Comparison of ENCODE assay signal across 10 cellular contexts in genomic region chr12:65826513-65827171, GRCh38. TPM values are rescaled to one million over a fixed set of nuclear protein-coding genes. Genes with fewer than 3 reads are reported as not detected.
DNase-seq lines count a peak whose midpoint lies in the region; ATAC-seq and TF ChIP-seq lines count a peak whose summit lies in the region.
"Had no signal": no experiment of that assay in that cellular context is flagged by ENCODE, and none has a peak within 500 bp of the region (broad histone marks: within the 10 kb centered on the region; RNA-seq: fewer than 3 reads in every experiment).

No MANE protein-coding gene starts in this region.

- H3K9me2 ChIP-seq in PC-9 (ENCODE audit: insufficient read depth), result no peaks in the 10 kb centered on the region

- ATAC-seq in activated T-helper 17 cell treated with anti-CD3 and anti-CD28 coated beads, Interleukin-2, amount 50 U/mL, for 72 hours (replicated peaks), result no peak
- ATAC-seq: gastrocnemius medialis had no signal

- no peaks in the 10 kb centered on the region for H3K36me3 Mint-ChIP-seq in activated T-helper 17 cell treated with anti-CD3 and anti-CD28 coated beads, Interleukin-2, amount 50 U/mL, for 72 hours (ENCODE audit: low read depth)

- H3K27ac ChIP-seq in PC-9, result peak overlapping the region; percentile 88
- no peak overlapping the region for H3K27ac ChIP-seq in esophagus squamous epithelium
- H3K27ac ChIP-seq in trophoblast cell (ENCODE audit: low read depth, low read length), result peak overlapping the region; percentile 85
- H3K27ac ChIP-seq: gastrocnemius medialis had no signal

- no peak overlapping the region for H4K8ac ChIP-seq in trophoblast cell (ENCODE audit: low read depth, low read length)

- WGBS in esophagus squamous epithelium, 2 donors, result 19 to 22% methylated on average over 13 of the region's 13 CpGs
- WGBS in trophoblast cell (ENCODE audit: extremely low coverage, insufficient coverage, insufficient read length), result no CpG with 5 or more reads among the region's 13 CpGs

- H3F3A ChIP-seq in PC-9 (ENCODE audit: insufficient read depth, low read depth), result peaks cover 31% of the 10 kb centered on the region

- H4K91ac ChIP-seq in trophoblast cell (ENCODE audit: low read depth, low read length), result peak overlapping the region; percentile 56

- H2AFZ ChIP-seq in PC-9, result peak overlapping the region; percentile 76
- no peak overlapping the region for H2AFZ ChIP-seq in trophoblast cell (ENCODE audit: insufficient read depth, low read length, poor library complexity)

- no peak overlapping the region for H4K12ac ChIP-seq in trophoblast cell (ENCODE audit: low read depth, low read length)

- H3K4me2 ChIP-seq in PC-9, result peak overlapping the region; percentile 92
- peak overlapping the region; percentile 81 for H3K4me2 ChIP-seq in trophoblast cell (ENCODE audit: low read length)

- DNase-seq in PC-9, result peak; percentile 2 to 70
- DNase-seq in esophagus squamous epithelium (lab: John Stamatoyannopoulos, UW), result no peak
- DNase-seq in trophoblast cell, result no peak
- no peak for DNase-seq in NCI-H146 treated with DMSO at 0.1 percent for 48 hours (lab: John Stamatoyannopoulos, UW; ENCODE audit: unreplicated experiment)
- DNase-seq in mesenteric fat pad (ENCODE audit: low spot score), result no peak
- DNase-seq in GOT3 (lab: John Stamatoyannopoulos, UW), result no peak
- DNase-seq: gastrocnemius medialis, SIG-M5 had no signal

- intact Hi-C loops in PC-9 (cut with micrococcal nuclease; ENCODE audit: unreplicated experiment), result loop anchor here (1.0 to 10.0 kb wide), 5 partner anchors 192 to 514 kb away; no protein-coding TSS in a partner anchor
- intact Hi-C loops in esophagus squamous epithelium (cut with DNase I), result no loop called here

- H3K27me3 ChIP-seq in PC-9 (ENCODE audit: insufficient read depth, low read depth) (no peaks in the 10 kb centered on the region), esophagus squamous epithelium (peaks cover 0 to 72% (median 13%) of the 10 kb centered on the region in 4 donors), trophoblast cell (ENCODE audit: insufficient read depth, low read length) (peaks cover 6% of the 10 kb centered on the region)

- peaks cover 5% of the 10 kb centered on the region for H3K4me1 Mint-ChIP-seq in activated T-helper 17 cell treated with anti-CD3 and anti-CD28 coated beads, Interleukin-2, amount 50 U/mL, for 72 hours

- H3K79me2 ChIP-seq in PC-9 (ENCODE audit: low read depth) (peaks cover 86% of the 10 kb centered on the region), trophoblast cell (ENCODE audit: control insufficient read depth, insufficient read depth, low read length, poor library complexity) (peaks cover 24% of the 10 kb centered on the region)

- H3K18ac ChIP-seq in trophoblast cell (ENCODE audit: low read length), result no peak overlapping the region

- peak overlapping the region; percentile 93 for H3K4me3 ChIP-seq in PC-9
- peak overlapping the region; percentile 49 to 80 (median 61) for H3K4me3 ChIP-seq in esophagus squamous epithelium
- H3K4me3 ChIP-seq in trophoblast cell (ENCODE audit: low read depth, low read length), result peak overlapping the region; percentile 100

- H3K27ac Mint-ChIP-seq in activated T-helper 17 cell treated with anti-CD3 and anti-CD28 coated beads, Interleukin-2, amount 50 U/mL, for 72 hours, result no peak overlapping the region

- TF ChIP-seq CTCF in PC-9 (conservative IDR thresholded peaks at IDR 0.05) (no peak), esophagus squamous epithelium (IDR thresholded peaks at IDR 0.05) (no peak)

- no peaks in the 10 kb centered on the region for H3K9me3 Mint-ChIP-seq in activated T-helper 17 cell treated with anti-CD3 and anti-CD28 coated beads, Interleukin-2, amount 50 U/mL, for 72 hours

- H3K23ac ChIP-seq in trophoblast cell (ENCODE audit: low read length), result no peak overlapping the region

- H3K4me3 Mint-ChIP-seq in activated T-helper 17 cell treated with anti-CD3 and anti-CD28 coated beads, Interleukin-2, amount 50 U/mL, for 72 hours, result no peak overlapping the region

- POLR2A ChIA-PET in PC-9 (lab: Charles Lee; ENCODE audit: unreplicated experiment), result interaction anchor here (0.7 kb wide), 1 partner anchor 49 kb away, joined by 4 read pairs; no protein-coding TSS in a partner anchor

- peak overlapping the region; percentile 77 for H3K4ac ChIP-seq in trophoblast cell (ENCODE audit: low read depth, low read length)

- no peak overlapping the region for H2BK120ac ChIP-seq in trophoblast cell (ENCODE audit: insufficient read depth, low read length, poor library complexity)

- no peak for TF ChIP-seq POLR2A in esophagus squamous epithelium (IDR thresholded peaks at IDR 0.05)

- TSS peak; percentile 23 for BruUV-seq in PC-9 (replicated peaks; lab: Mats Ljungman, UMichigan)

- no peaks in the 10 kb centered on the region for H4K20me1 ChIP-seq in PC-9 (ENCODE audit: insufficient read depth)

- H3K36me3 ChIP-seq in ES-I3 (ENCODE audit: insufficient read depth, low read length), result no peaks in the 10 kb centered on the region
- H3K36me3 ChIP-seq in PC-9 (ENCODE audit: low read depth), result peaks cover 15% of the 10 kb centered on the region; the same call in 1 of the 2 replicates
- no peaks in the 10 kb centered on the region for H3K36me3 ChIP-seq in esophagus squamous epithelium
- H3K36me3 ChIP-seq in trophoblast cell (ENCODE audit: control insufficient read depth in 1 of 2, insufficient read depth in 2 of 2, low read length in 2 of 2), result no peaks in the 10 kb centered on the region
- H3K36me3 ChIP-seq: gastrocnemius medialis had no signal

- H3K9ac ChIP-seq in ES-I3 (ENCODE audit: low read depth, low read length) (peak overlapping the region; percentile 78), trophoblast cell (ENCODE audit: low read length) (peak overlapping the region; percentile 99)

- no peak overlapping the region for H2AK5ac ChIP-seq in trophoblast cell (ENCODE audit: low read length)

- peak overlapping the region; percentile 66 for H2BK5ac ChIP-seq in trophoblast cell (ENCODE audit: low read depth, low read length, poor library complexity)

- peaks cover 59% of the 10 kb centered on the region for H3K27me3 Mint-ChIP-seq in activated T-helper 17 cell treated with anti-CD3 and anti-CD28 coated beads, Interleukin-2, amount 50 U/mL, for 72 hours

- H3K4me1 ChIP-seq in ES-I3 (ENCODE audit: insufficient read depth, low read length), result peaks cover 10% of the 10 kb centered on the region; the same call in 1 of the 2 replicates
- H3K4me1 ChIP-seq in PC-9 (replicated peaks; ENCODE audit: insufficient read depth), result peaks cover 60% of the 10 kb centered on the region
- H3K4me1 ChIP-seq in esophagus squamous epithelium, result peaks cover 13 to 43% (median 17%) of the 10 kb centered on the region in 3 donors
- H3K4me1 ChIP-seq in trophoblast cell (ENCODE audit: control insufficient read depth in 1 of 2, insufficient read depth in 2 of 2, low read length in 2 of 2), result peaks cover 0 to 9% of the 10 kb centered on the region in 2 experiments

- H2BK12ac ChIP-seq in trophoblast cell (ENCODE audit: low read length), result no peak overlapping the region

- H3K9me3 ChIP-seq in ES-I3 (ENCODE audit: control insufficient read depth, insufficient read depth, low read length), result no peaks in the 10 kb centered on the region
- no peaks in the 10 kb centered on the region for H3K9me3 ChIP-seq in PC-9 (ENCODE audit: insufficient read depth, low read depth)
- H3K9me3 ChIP-seq in esophagus squamous epithelium, result no peaks in the 10 kb centered on the region
- no peaks in the 10 kb centered on the region for H3K9me3 ChIP-seq in trophoblast cell (ENCODE audit: insufficient read depth, low read depth, low read length)
- H3K9me3 ChIP-seq: gastrocnemius medialis had no signal

- peaks cover 27% of the 10 kb centered on the region for H3K79me1 ChIP-seq in trophoblast cell (ENCODE audit: low read length)

- H3K14ac ChIP-seq in trophoblast cell (ENCODE audit: low read length), result no peak overlapping the region

- CTCF ChIA-PET in PC-9 (lab: Charles Lee), result interaction anchor here (0.6 kb wide), 1 partner anchor 56 kb away, joined by 5 read pairs; no protein-coding TSS in a partner anchor

RNA-seq across cellular contexts. Expression of gene HMGA2, which starts 2.4 kb away (rescaled TPM):
- 13.8 and 14.7 TPM in 2 replicates for total RNA-seq in PC-9 (2021)
- total RNA-seq in esophagus squamous epithelium, result 1 to 10 TPM in 1 of 4 donors, under 1 TPM in 3; 0.08 to 5.6 (median 0.43) TPM
- 268 and 276 TPM in 2 replicates for polyA plus RNA-seq in trophoblast cell (2013)
- not detected for total RNA-seq in mesenteric fat pad
- total RNA-seq in activated T-helper 17 cell treated with anti-CD3 and anti-CD28 coated beads, Interleukin-2, amount 50 U/mL, for 72 hours, result not detected

Comparison
In these comparisons a context has a peak if more than half of its experiments do, and no peak if none do; other contexts are left out.
1. DNase-seq: peak in PC-9 (2 of 2); none in esophagus squamous epithelium (single experiment), trophoblast cell (0 of 2), NCI-H146 treated with DMSO at 0.1 percent for 48 hours (single experiment), mesenteric fat pad (single experiment) and GOT3 (single experiment).
2. H3K27ac ChIP-seq: peak in PC-9 (single experiment) and trophoblast cell (single experiment); none in esophagus squamous epithelium (0 of 4).
3. Peak in every context shown above with its lines, with median percentiles within 50 percentile points of each other: H3K4me3 ChIP-seq.